Comparison of ENCODE assay signal across 8 cellular contexts in the genomic region with DNA sequence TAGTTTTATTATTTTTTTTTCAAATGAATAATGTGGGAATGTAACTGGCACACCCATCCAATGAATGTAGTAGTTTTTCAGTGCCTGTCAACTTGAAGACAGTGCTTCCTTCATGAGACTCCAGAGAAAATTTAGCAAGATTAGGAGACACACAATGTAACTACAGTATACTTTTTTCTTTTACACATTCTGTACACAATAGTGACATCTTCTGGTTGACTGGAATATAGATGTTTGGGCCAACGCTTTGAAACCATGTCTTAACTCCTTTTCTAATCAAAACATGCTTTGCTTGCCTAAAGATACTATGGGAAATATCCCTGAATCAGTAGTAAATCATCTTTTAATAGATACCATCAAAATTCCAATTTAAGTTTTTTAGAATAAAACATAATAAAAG.
DNase-seq lines count a peak whose midpoint lies in the region; ATAC-seq, FAIRE-seq and TF ChIP-seq lines count a peak whose summit lies in the region.

No MANE protein-coding gene starts in this region.

- DNase-seq in NOMO-1 treated with DMSO at 0.1 percent for 48 hours (lab: John Stamatoyannopoulos, UW; ENCODE audit: unreplicated experiment) (peak; percentile 5), NOMO-1 treated with dmso at 0.1 percent for 144 hours (lab: John Stamatoyannopoulos, UW; ENCODE audit: unreplicated experiment) (no peak), NCI-H748 treated with DMSO at 0.1 percent for 48 hours (lab: John Stamatoyannopoulos, UW) (peak; percentile 93), H1 (ENCODE audit: low read depth in 1 of 2, low spot score in 2 of 2) (no peak), DMS79 (lab: John Stamatoyannopoulos, UW) (no peak)
- DNase-seq in effector memory CD4-positive, alpha-beta T cell, result no peak

- H2BK120ac ChIP-seq in H1 (replicated peaks; ENCODE audit: low read depth, low read length), result no peak overlapping the region

- H4K5ac ChIP-seq in H1 (ENCODE audit: insufficient read length, low read depth, low read length), result no peak overlapping the region

- no peak overlapping the region for H2BK12ac ChIP-seq in H1 (ENCODE audit: low read depth, low read length)

- no peaks in the 10 kb centered on the region for H3K9me2 ChIP-seq in neural cell (ENCODE audit: insufficient read depth, low read length)

- H3K27me3 ChIP-seq in H1 (replicated peaks in 1 of 4; ENCODE audit: control insufficient read depth in 3 of 4, extremely low read depth in 1 of 4, insufficient read depth in 3 of 4, low read length in 3 of 4) (no peaks in the 10 kb centered on the region), neural cell (ENCODE audit: insufficient read depth, low read depth, low read length) (no peaks in the 10 kb centered on the region)
- H3K27me3 ChIP-seq in effector memory CD4-positive, alpha-beta T cell (replicated peaks; ENCODE audit: control insufficient read depth, insufficient read depth, low read length, poor library complexity, severe bottlenecking), result no peaks in the 10 kb centered on the region

- TF ChIP-seq CTCF in H1 (IDR thresholded peaks at IDR 0.05; ENCODE audit: control extremely low read depth in 1 of 3, insufficient read depth in 1 of 3, low read depth in 1 of 3, low read length in 3 of 3) (peak in 2 of 3 experiments; percentile 25 to 52; a peak in 2 of 4 replicates), neural cell (IDR thresholded peaks at IDR 0.05; ENCODE audit: poor library complexity, severe bottlenecking) (peak; percentile 86)

- no peak overlapping the region for H2BK5ac ChIP-seq in H1 (ENCODE audit: low read depth, low read length)

- no peaks in the 10 kb centered on the region for H3K36me3 ChIP-seq in H1 (ENCODE audit: control insufficient read depth in 2 of 4, insufficient read depth in 4 of 4, low read length in 3 of 4)
- H3K36me3 ChIP-seq in neural cell (ENCODE audit: insufficient read depth, low read length), result no peaks in the 10 kb centered on the region
- no peaks in the 10 kb centered on the region for H3K36me3 ChIP-seq in effector memory CD4-positive, alpha-beta T cell (ENCODE audit: control insufficient read depth, insufficient read depth, low read length)

- H4K20me1 ChIP-seq in H1 (replicated peaks in 1 of 2; ENCODE audit: control insufficient read depth in 1 of 2, insufficient read depth in 2 of 2, low read length in 2 of 2) (no peaks in the 10 kb centered on the region), neural cell (ENCODE audit: insufficient read depth) (no peaks in the 10 kb centered on the region)

- peaks cover 0 to 8% (median 2%) of the 10 kb centered on the region in 4 experiments; a peak in 2 of 7 replicates for H3K4me1 ChIP-seq in H1 (replicated peaks in 1 of 4; ENCODE audit: control insufficient read depth in 3 of 4, insufficient read depth in 4 of 4, low read length in 3 of 4)
- H3K4me1 ChIP-seq in effector memory CD4-positive, alpha-beta T cell (ENCODE audit: control insufficient read depth, insufficient read depth, low read length, poor library complexity, severe bottlenecking), result no peaks in the 10 kb centered on the region

- H4K8ac ChIP-seq in H1 (ENCODE audit: extremely low read depth, insufficient read depth, low read length), result no peak overlapping the region

- no peak overlapping the region for H3K18ac ChIP-seq in H1 (ENCODE audit: extremely low read depth, low read length)

- H3K4ac ChIP-seq in H1 (replicated peaks; ENCODE audit: insufficient read length, low read depth, low read length), result no peak overlapping the region

- H3K4me2 ChIP-seq in H1 (ENCODE audit: insufficient read depth in 1 of 2, low read depth in 2 of 2, low read length in 2 of 2) (peak overlapping the region in 1 of 2 experiments; percentile 53; a peak in 2 of 4 replicates), neural cell (ENCODE audit: low read length) (no peak overlapping the region)

- H3K27ac ChIP-seq in H1 (ENCODE audit: low read depth, low read length), result no peak overlapping the region
- H3K27ac ChIP-seq in neural cell (ENCODE audit: low read length), result no peak overlapping the region
- no peak overlapping the region for H3K27ac ChIP-seq in effector memory CD4-positive, alpha-beta T cell (ENCODE audit: insufficient read depth, low read length, poor library complexity, severe bottlenecking)

- no peak overlapping the region for H3K9ac ChIP-seq in H1 (replicated peaks in 1 of 4; ENCODE audit: extremely low read depth in 1 of 4, low read depth in 3 of 4, low read length in 3 of 4)
- no peak overlapping the region for H3K9ac ChIP-seq in neural cell (ENCODE audit: low read length)

- H2AFZ ChIP-seq in H1 (ENCODE audit: low read length), result no peak overlapping the region
- H2AFZ ChIP-seq in neural cell (ENCODE audit: low read depth, low read length), result no peak overlapping the region

- peak; percentile 87 for ATAC-seq in HG03378 (IDR thresholded peaks at IDR 0.05; ENCODE audit: unreplicated experiment)

- H3K14ac ChIP-seq in H1 (ENCODE audit: insufficient read length), result no peak overlapping the region

- H3F3A ChIP-seq in neural cell (ENCODE audit: insufficient read depth, low read length, poor library complexity, severe bottlenecking), result no peaks in the 10 kb centered on the region

- TF ChIP-seq EP300 in H1 (IDR thresholded peaks at IDR 0.05; ENCODE audit: borderline replicate concordance in 1 of 2, low read depth in 2 of 2, low read length in 2 of 2) (no peak), neural cell (conservative IDR thresholded peaks at IDR 0.05; ENCODE audit: poor library complexity, severe bottlenecking) (no peak)

- TF ChIP-seq POLR2A in H1 (IDR thresholded peaks at IDR 0.05; ENCODE audit: control extremely low read depth in 1 of 2, low read depth in 2 of 2, low read length in 2 of 2), result no peak

- POLR2A ChIA-PET in H1 (lab: Charles Lee; ENCODE audit: partially characterized antibody), result no interaction called here

- H3K9me3 ChIP-seq in H1 (ENCODE audit: insufficient read depth in 2 of 2, low read depth in 1 of 2, low read length in 1 of 2) (no peaks in the 10 kb centered on the region), neural cell (ENCODE audit: low read length) (no peaks in the 10 kb centered on the region)
- no peaks in the 10 kb centered on the region for H3K9me3 ChIP-seq in effector memory CD4-positive, alpha-beta T cell (ENCODE audit: control insufficient read depth, low read length)

- H3K4me3 ChIP-seq in H1 (ENCODE audit: extremely low read depth in 1 of 4, insufficient read depth in 2 of 4, low read depth in 3 of 4, low read length in 4 of 4) (peak overlapping the region in 1 of 4 experiments; percentile 44; a peak in 1 of 8 replicates), neural cell (ENCODE audit: low read length) (no peak overlapping the region)
- no peak overlapping the region for H3K4me3 ChIP-seq in effector memory CD4-positive, alpha-beta T cell (ENCODE audit: insufficient read depth, low read depth, low read length, poor library complexity, severe bottlenecking)

- FAIRE-seq in H1 (lab: Jason Lieb, UNC), result no peak

- no peaks in the 10 kb centered on the region for H3K23me2 ChIP-seq in H1 (ENCODE audit: low read depth, low read length)

- TF ChIP-seq RAD21 in H1 (IDR thresholded peaks at IDR 0.05 in 1 of 2, conservative IDR thresholded peaks at IDR 0.05 in 1 of 2; ENCODE audit: low read depth in 2 of 2, low read length in 2 of 2), result peak; percentile 77 to 78
- peak; percentile 93 for TF ChIP-seq RAD21 in neural cell (conservative IDR thresholded peaks at IDR 0.05)

- 25% methylated on average over 1 of the region's 1 CpG; no CpG with 5 or more reads in 1 of the 2 experiments for WGBS in H1 (ENCODE audit: extremely low coverage in 1 of 2, insufficient coverage in 1 of 2, insufficient read length in 1 of 2, insufficient replicate concordance in 2 of 2, low coverage in 1 of 2, low lambda C conversion rate in 2 of 2, missing lambda C conversion rate in 1 of 2), 2 experiments

- no peaks in the 10 kb centered on the region for H3K79me2 ChIP-seq in H1 (ENCODE audit: control insufficient read depth in 1 of 2, insufficient read depth in 2 of 2, low read length in 2 of 2)
- H3K79me2 ChIP-seq in neural cell (replicated peaks; ENCODE audit: insufficient read depth, low read length), result no peaks in the 10 kb centered on the region

- no peak overlapping the region for H4K91ac ChIP-seq in H1 (replicated peaks; ENCODE audit: insufficient read length, low read length)

- no peak overlapping the region for H3K23ac ChIP-seq in H1 (ENCODE audit: insufficient read length)

- H3K79me1 ChIP-seq in H1 (ENCODE audit: low read depth, low read length), result no peaks in the 10 kb centered on the region

- H3K56ac ChIP-seq in H1 (replicated peaks; ENCODE audit: insufficient read length, low read depth, low read length), result no peak overlapping the region

- no peak overlapping the region for H2AK5ac ChIP-seq in H1 (ENCODE audit: low read depth, low read length)

- H2BK20ac ChIP-seq in H1 (ENCODE audit: low read length), result no peak overlapping the region

- CTCF ChIA-PET in H1 (lab: Charles Lee; ENCODE audit: partially characterized antibody), result interaction anchor here (0.6 to 1.4 kb wide), 3 partner anchors 277 to 517 kb away, joined by 3 to 6 read pairs (median 6); a partner anchor contains a TSS

- H2BK15ac ChIP-seq in H1 (ENCODE audit: low read length), result no peak overlapping the region

TF ChIP-seq in H1, 55 proteins besides CTCF, POLR2A, EP300 and RAD21 (continues in another document):
- TF ChIP-seq TEAD4 (IDR thresholded peaks at IDR 0.05; ENCODE audit: low read depth, low read length) (no peak), RNF2 (IDR thresholded peaks at IDR 0.05; ENCODE audit: borderline replicate concordance, low read depth, low read length, missing control alignments, poor library complexity, severe bottlenecking) (no peak), PHF8 (conservative IDR thresholded peaks at IDR 0.05; ENCODE audit: low read depth, low read length) (no peak), CHD1 (IDR thresholded peaks at IDR 0.05; ENCODE audit: low read depth, low read length) (no peak)
- TF ChIP-seq, protein P1, sequence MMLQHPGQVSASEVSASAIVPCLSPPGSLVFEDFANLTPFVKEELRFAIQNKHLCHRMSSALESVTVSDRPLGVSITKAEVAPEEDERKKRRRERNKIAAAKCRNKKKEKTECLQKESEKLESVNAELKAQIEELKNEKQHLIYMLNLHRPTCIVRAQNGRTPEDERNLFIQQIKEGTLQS (IDR thresholded peaks at IDR 0.05; ENCODE audit: insufficient read depth, low read depth, low read length), result no peak

Comparison
In these comparisons a context has a peak if more than half of its experiments do, and no peak if none do; other contexts are left out.
1. DNase-seq: peak in NOMO-1 treated with DMSO at 0.1 percent for 48 hours (single experiment) and NCI-H748 treated with DMSO at 0.1 percent for 48 hours (single experiment); none in NOMO-1 treated with dmso at 0.1 percent for 144 hours (single experiment), H1 (0 of 2), DMS79 (single experiment) and effector memory CD4-positive, alpha-beta T cell (0 of 3).